Comparison of ENCODE assay signal across 10 cellular contexts in genomic region chr19:16160943-16161560, GRCh38. TPM values are rescaled to one million over a fixed set of nuclear protein-coding genes. Genes with fewer than 3 reads are reported as not detected.
DNase-seq lines count a peak whose midpoint lies in the region; ATAC-seq, FAIRE-seq and TF ChIP-seq lines count a peak whose summit lies in the region.
"Had no signal": no experiment of that assay in that cellular context is flagged by ENCODE, and none has a peak within 500 bp of the region (broad histone marks: within the 10 kb centered on the region; RNA-seq: fewer than 3 reads in every experiment).

No MANE protein-coding gene starts in this region.

- DNase-seq in GM04504 (ENCODE audit: low read depth), result peak; percentile 28
- DNase-seq in RCC 7860 (ENCODE audit: low spot score), result peak; percentile 78
- peak; percentile 94 for DNase-seq in bronchial epithelial cell (ENCODE audit: low read depth)
- peak; percentile 19 for DNase-seq in small intestine
- no peak for DNase-seq in posterior vena cava (ENCODE audit: low spot score)
- DNase-seq in upper lobe of left lung, result no peak
- DNase-seq in left ventricle myocardium superior, result no peak
- DNase-seq: sigmoid colon had no signal

- no peaks in the 10 kb centered on the region for H3K4me1 ChIP-seq in small intestine (ENCODE audit: control insufficient read depth in 2 of 2, insufficient read depth in 1 of 2, low read depth in 1 of 2, low read length in 1 of 2)
- H3K4me1 ChIP-seq in upper lobe of left lung, result no peaks in the 10 kb centered on the region
- H3K4me1 ChIP-seq: sigmoid colon had no signal

- H3K27me3 ChIP-seq in bronchial epithelial cell (ENCODE audit: control insufficient read depth, insufficient read depth, low read length) (no peaks in the 10 kb centered on the region), small intestine (ENCODE audit: control insufficient read depth in 2 of 2, insufficient read depth in 2 of 2, low read length in 2 of 2) (no peaks in the 10 kb centered on the region), upper lobe of left lung (no peaks in the 10 kb centered on the region)
- H3K27me3 ChIP-seq: sigmoid colon had no signal

- WGBS in small intestine, 3 donors, result 39 to 58% (median 44%) methylated on average over 14 of the region's 14 CpGs
- 69 to 74% methylated on average over 13 to 14 of the region's 14 CpGs for WGBS in upper lobe of left lung, 2 donors

- TF ChIP-seq CTCF in bronchial epithelial cell (IDR thresholded peaks at IDR 0.05; ENCODE audit: insufficient read depth, low read length, severe bottlenecking), result no peak
- TF ChIP-seq CTCF in upper lobe of left lung (IDR thresholded peaks at IDR 0.05), result no peak

- no peak for TF ChIP-seq EP300 in upper lobe of left lung (IDR thresholded peaks at IDR 0.05)

- no peak for TF ChIP-seq POLR2A in upper lobe of left lung (IDR thresholded peaks at IDR 0.05)

- H3K27ac ChIP-seq in small intestine (ENCODE audit: low read depth in 1 of 2, low read length in 1 of 2) (no peak overlapping the region), upper lobe of left lung (no peak overlapping the region)
- H3K27ac ChIP-seq: sigmoid colon had no signal

- no peaks in the 10 kb centered on the region for H3K36me3 ChIP-seq in bronchial epithelial cell (ENCODE audit: control insufficient read depth, insufficient read depth, low read length)
- peaks cover 0 to 5% of the 10 kb centered on the region in 2 donors for H3K36me3 ChIP-seq in small intestine (ENCODE audit: control insufficient read depth in 2 of 2, insufficient read depth in 2 of 2, low read length in 2 of 2)
- peaks cover 0 to 8% (median 0%) of the 10 kb centered on the region in 4 donors for H3K36me3 ChIP-seq in upper lobe of left lung
- H3K36me3 ChIP-seq: sigmoid colon had no signal

- intact Hi-C loops in posterior vena cava (cut with DNase I) (no loop called here), left ventricle myocardium superior (cut with micrococcal nuclease) (no loop called here)

- H3K9me3 ChIP-seq in small intestine (ENCODE audit: control insufficient read depth, low read depth) (no peaks in the 10 kb centered on the region), upper lobe of left lung (no peaks in the 10 kb centered on the region)
- H3K9me3 ChIP-seq: sigmoid colon had no signal

- no peak for ATAC-seq in upper lobe of left lung (ENCODE audit: low FRiP score in 2 of 2)
- no peak for ATAC-seq in left ventricle myocardium superior
- ATAC-seq in HG02588 (IDR thresholded peaks at IDR 0.05; ENCODE audit: unreplicated experiment), result no peak

- no peak overlapping the region for H3K4me3 ChIP-seq in bronchial epithelial cell (ENCODE audit: low read depth, low read length)
- H3K4me3 ChIP-seq in small intestine (ENCODE audit: low read depth in 1 of 2, low read length in 2 of 2), result no peak overlapping the region
- no peak overlapping the region for H3K4me3 ChIP-seq in upper lobe of left lung
- H3K4me3 ChIP-seq: sigmoid colon had no signal

- FAIRE-seq in RCC 7860 (lab: Jason Lieb, UNC) (peak; percentile 84), bronchial epithelial cell (lab: Jason Lieb, UNC) (no peak), small intestine (lab: Jason Lieb, UNC) (no peak)

RNA-seq across cellular contexts. Expression of gene CIB3, which starts 12.3 kb away (rescaled TPM):
- total RNA-seq in bronchial epithelial cell (not detected in 2 replicates), posterior vena cava (not detected), upper lobe of left lung (not detected), left ventricle myocardium superior (not detected)
- not detected for polyA plus RNA-seq in small intestine
- total RNA-seq: sigmoid colon had no signal
- polyA plus RNA-seq: esophagus had no signal

RNA-seq across cellular contexts. Expression of gene HSH2D, which starts 17.6 kb away (rescaled TPM):
- 0.26 and 0.38 TPM in 2 replicates for total RNA-seq in bronchial epithelial cell
- polyA plus RNA-seq in small intestine, result 10 to 100 TPM; 14.8 to 31.3 (median 22.7) TPM
- 1 to 10 TPM in 1 of 2 donors, under 1 TPM in 1; 0.81 to 1.1 TPM for total RNA-seq in posterior vena cava
- total RNA-seq in upper lobe of left lung, result 10 to 100 TPM in 2 of 6 donors, 1 to 10 TPM in 4; 5.9 to 12.6 (median 8.2) TPM
- total RNA-seq in left ventricle myocardium superior, result 0.37 TPM

RNA-seq across cellular contexts. Expression of gene FAM32A, which starts 24.2 kb away (rescaled TPM):
- total RNA-seq in bronchial epithelial cell (80.9 and 82.9 TPM in 2 replicates), posterior vena cava (10 to 100 TPM; 46.4 to 47.8 TPM), upper lobe of left lung (10 to 100 TPM; 47.1 to 84.8 (median 58.5) TPM), left ventricle myocardium superior (38.8 TPM)
- polyA plus RNA-seq in small intestine, result 100 to 1,000 TPM in 2 of 3 donors, 10 to 100 TPM in 1; 82.3 to 205 (median 195) TPM

RNA-seq across cellular contexts. Expression of gene AP1M1, which starts 36.7 kb away (rescaled TPM):
- 20.5 and 23.4 TPM in 2 replicates for total RNA-seq in bronchial epithelial cell
- 10 to 100 TPM; 29.7 to 97.8 (median 84.1) TPM for polyA plus RNA-seq in small intestine
- total RNA-seq in posterior vena cava, result 10 to 100 TPM; 59.4 to 66.4 TPM
- total RNA-seq in upper lobe of left lung, result 10 to 100 TPM; 45.7 to 87.7 (median 62.5) TPM
- total RNA-seq in left ventricle myocardium superior, result 39.1 TPM

RNA-seq across cellular contexts. Expression of gene RAB8A, which starts 49.4 kb away (rescaled TPM):
- total RNA-seq in bronchial epithelial cell (76.6 and 99.2 TPM in 2 replicates), posterior vena cava (10 to 100 TPM; 53.5 to 58.3 TPM), upper lobe of left lung (100 to 1,000 TPM in 1 of 6 donors, 10 to 100 TPM in 5; 29.3 to 117 (median 60.6) TPM), left ventricle myocardium superior (16.4 TPM)
- polyA plus RNA-seq in small intestine, result 100 to 1,000 TPM in 1 of 3 donors, 10 to 100 TPM in 2; 58.0 to 107 (median 82.7) TPM

Comparison
In these comparisons a context has a peak if more than half of its experiments do, and no peak if none do; other contexts are left out.
1. DNase-seq: peak in GM04504 (single experiment), RCC 7860 (single experiment), bronchial epithelial cell (single experiment) and small intestine (single experiment); none in posterior vena cava (single experiment), upper lobe of left lung (0 of 2) and left ventricle myocardium superior (single experiment).